Comparison of ENCODE assay signal across 9 cellular contexts in genomic region chr18:70491734-70492348, GRCh38.
DNase-seq lines count a peak whose midpoint lies in the region; ATAC-seq, FAIRE-seq and TF ChIP-seq lines count a peak whose summit lies in the region.
"Had no signal": no experiment of that assay in that cellular context is flagged by ENCODE, and none has a peak within 500 bp of the region (broad histone marks: within the 10 kb centered on the region; RNA-seq: fewer than 3 reads in every experiment).

No MANE protein-coding gene starts in this region.

- CTCF ChIA-PET in CD4-positive, alpha-beta memory T cell (lab: Charles Lee; ENCODE audit: partially characterized antibody) = interaction anchor here (0.7 to 3.1 kb wide), 16 partner anchors 8 to 299 kb away, joined by 3 to 31 read pairs (median 5); no protein-coding TSS in a partner anchor
- CTCF ChIA-PET in activated CD4-positive, alpha-beta memory T cell treated with anti-CD3 and anti-CD28 coated beads for 36 hours (lab: Charles Lee) = interaction anchor here (0.7 to 3.6 kb wide), 19 partner anchors 9 to 1639 kb away, joined by 3 to 20 read pairs (median 3); partner anchors contain the start of gene RTTN

- DNase-seq in CD4-positive, alpha-beta memory T cell = peak in 4 of 5 donors; percentile 7 to 35 (median 20)
- DNase-seq in NCI-H526 treated with DMSO at 0.1 percent for 48 hours (lab: John Stamatoyannopoulos, UW) = peak; percentile 27
- peak; percentile 62 for DNase-seq in activated CD4-positive, alpha-beta memory T cell treated with anti-CD3 and anti-CD28 coated beads for 36 hours
- no peak for DNase-seq in esophagus muscularis mucosa (ENCODE audit: extremely low spot score)
- DNase-seq in neural crest cell (ENCODE audit: low read depth, low spot score) = peak; percentile 64
- DNase-seq in urothelium cell line (ENCODE audit: low spot score) = peak; percentile 44

- no peak overlapping the region for H3K27ac ChIP-seq in CD4-positive, alpha-beta memory T cell (ENCODE audit: low read depth, low read length)
- H3K27ac ChIP-seq in esophagus muscularis mucosa (replicated peaks in 1 of 4) = no peak overlapping the region

- H3K27ac Mint-ChIP-seq in CD4-positive, alpha-beta memory T cell = no peak overlapping the region
- H3K27ac Mint-ChIP-seq in activated CD4-positive, alpha-beta memory T cell treated with anti-CD3 and anti-CD28 coated beads for 36 hours = no peak overlapping the region
- H3K27ac Mint-ChIP-seq in neural crest cell (ENCODE audit: unreplicated experiment) = no peak overlapping the region
- H3K27ac Mint-ChIP-seq: activated naive CD8-positive, alpha-beta T cell had no signal

- H3K9me3 ChIP-seq in CD4-positive, alpha-beta memory T cell (ENCODE audit: control insufficient read depth in 1 of 2, low read length in 2 of 2) = no peaks in the 10 kb centered on the region
- H3K9me3 ChIP-seq in esophagus muscularis mucosa = no peaks in the 10 kb centered on the region

- 74% methylated on average over 4 of the region's 4 CpGs for WGBS in esophagus muscularis mucosa

- no peak for TF ChIP-seq POLR2A in esophagus muscularis mucosa (IDR thresholded peaks at IDR 0.05; ENCODE audit: low read depth)

- H3K4me3 ChIP-seq in CD4-positive, alpha-beta memory T cell (ENCODE audit: low read length in 2 of 2) = no peak overlapping the region
- no peak overlapping the region for H3K4me3 ChIP-seq in esophagus muscularis mucosa

- no peak for TF ChIP-seq EP300 in esophagus muscularis mucosa (IDR thresholded peaks at IDR 0.05)

- no peaks in the 10 kb centered on the region for H3K27me3 ChIP-seq in CD4-positive, alpha-beta memory T cell (ENCODE audit: insufficient read depth, low read length)
- peaks cover 0 to 5% (median 0%) of the 10 kb centered on the region in 4 donors for H3K27me3 ChIP-seq in esophagus muscularis mucosa

- no peaks in the 10 kb centered on the region for H3K4me1 ChIP-seq in CD4-positive, alpha-beta memory T cell (ENCODE audit: insufficient read depth, low read length)
- no peaks in the 10 kb centered on the region for H3K4me1 ChIP-seq in esophagus muscularis mucosa

- FAIRE-seq in urothelium cell line (lab: Jason Lieb, UNC) = no peak

- H3K9me3 Mint-ChIP-seq in CD4-positive, alpha-beta memory T cell = no peaks in the 10 kb centered on the region
- H3K9me3 Mint-ChIP-seq in activated CD4-positive, alpha-beta memory T cell treated with anti-CD3 and anti-CD28 coated beads for 36 hours = no peaks in the 10 kb centered on the region
- peaks cover 4% of the 10 kb centered on the region for H3K9me3 Mint-ChIP-seq in neural crest cell

- no peaks in the 10 kb centered on the region for H3K36me3 ChIP-seq in CD4-positive, alpha-beta memory T cell (ENCODE audit: insufficient read depth, low read length)
- no peaks in the 10 kb centered on the region for H3K36me3 ChIP-seq in esophagus muscularis mucosa

- peaks cover 5 to 10% of the 10 kb centered on the region in 2 donors for H3K27me3 Mint-ChIP-seq in CD4-positive, alpha-beta memory T cell
- no peaks in the 10 kb centered on the region for H3K27me3 Mint-ChIP-seq in activated CD4-positive, alpha-beta memory T cell treated with anti-CD3 and anti-CD28 coated beads for 36 hours
- no peaks in the 10 kb centered on the region for H3K27me3 Mint-ChIP-seq in neural crest cell (ENCODE audit: low read depth)
- H3K27me3 Mint-ChIP-seq: activated naive CD8-positive, alpha-beta T cell had no signal

- intact Hi-C loops in CD4-positive, alpha-beta memory T cell (cut with micrococcal nuclease) = loop anchor here (2.0 to 5.0 kb wide), 2 partner anchors 291 to 405 kb away; no protein-coding TSS in a partner anchor
- intact Hi-C loops in activated CD4-positive, alpha-beta memory T cell treated with anti-CD3 and anti-CD28 coated beads for 36 hours (cut with micrococcal nuclease) = no loop called here
- intact Hi-C loops in esophagus muscularis mucosa (cut with DNase I) = no loop called here

- POLR2A ChIA-PET in CD4-positive, alpha-beta memory T cell (lab: Charles Lee; ENCODE audit: partially characterized antibody) = no interaction called here
- POLR2A ChIA-PET in activated CD4-positive, alpha-beta memory T cell treated with anti-CD3 and anti-CD28 coated beads for 36 hours (lab: Charles Lee) = no interaction called here

- ATAC-seq in GM18870 (IDR thresholded peaks at IDR 0.05; ENCODE audit: unreplicated experiment) (peak; percentile 82), HG03097 (IDR thresholded peaks at IDR 0.05; ENCODE audit: low FRiP score, unreplicated experiment) (peak; percentile 90)

- TF ChIP-seq CTCF in esophagus muscularis mucosa (IDR thresholded peaks at IDR 0.05) (peak; percentile 46 to 73 (median 58)), neural crest cell (conservative IDR thresholded peaks at IDR 0.05) (peak; percentile 83)

- peaks cover 0 to 5% (median 0%) of the 10 kb centered on the region in 4 donors for H3K4me1 Mint-ChIP-seq in CD4-positive, alpha-beta memory T cell
- H3K4me1 Mint-ChIP-seq in activated CD4-positive, alpha-beta memory T cell treated with anti-CD3 and anti-CD28 coated beads for 36 hours (ENCODE audit: low read depth) = no peaks in the 10 kb centered on the region
- no peaks in the 10 kb centered on the region for H3K4me1 Mint-ChIP-seq in neural crest cell

- no peak overlapping the region for H3K4me3 Mint-ChIP-seq in CD4-positive, alpha-beta memory T cell
- no peak overlapping the region for H3K4me3 Mint-ChIP-seq in activated CD4-positive, alpha-beta memory T cell treated with anti-CD3 and anti-CD28 coated beads for 36 hours
- no peak overlapping the region for H3K4me3 Mint-ChIP-seq in neural crest cell
- H3K4me3 Mint-ChIP-seq: activated naive CD8-positive, alpha-beta T cell had no signal

- no peaks in the 10 kb centered on the region for H3K36me3 Mint-ChIP-seq in CD4-positive, alpha-beta memory T cell
- no peaks in the 10 kb centered on the region for H3K36me3 Mint-ChIP-seq in activated CD4-positive, alpha-beta memory T cell treated with anti-CD3 and anti-CD28 coated beads for 36 hours
- no peaks in the 10 kb centered on the region for H3K36me3 Mint-ChIP-seq in neural crest cell (ENCODE audit: low read depth)
- H3K36me3 Mint-ChIP-seq: activated naive CD8-positive, alpha-beta T cell had no signal
